Comparison of ENCODE assay signal across 16 cellular contexts in the genomic region with DNA sequence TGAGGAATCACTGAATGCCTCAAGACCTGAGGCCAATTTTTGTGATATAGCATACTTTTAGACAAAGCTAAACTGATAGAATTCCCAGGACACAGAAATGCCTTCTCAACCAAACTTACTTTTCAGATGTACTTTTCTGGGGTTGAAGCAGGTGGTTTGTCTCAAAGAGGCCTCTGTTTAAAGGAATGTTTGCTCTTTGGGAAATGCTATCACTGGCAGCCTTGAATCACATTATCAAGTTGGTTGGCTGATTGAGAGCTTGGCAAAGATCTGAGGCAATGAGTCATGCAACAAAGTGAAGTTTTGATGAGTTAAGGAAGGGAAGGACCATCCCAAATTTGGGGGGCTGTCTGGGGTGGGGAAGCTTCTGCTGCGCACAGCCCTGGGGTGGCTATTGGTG.
DNase-seq lines count a peak whose midpoint lies in the region; ATAC-seq and TF ChIP-seq lines count a peak whose summit lies in the region.
"Had no signal": no experiment of that assay in that cellular context is flagged by ENCODE, and none has a peak within 500 bp of the region (broad histone marks: within the 10 kb centered on the region; RNA-seq: fewer than 3 reads in every experiment).

No MANE protein-coding gene starts in this region.

- BruUV-seq in mammary epithelial cell (replicated peaks; lab: Mats Ljungman, UMichigan) = no TSS peak

- intact Hi-C loops in mammary epithelial cell (cut with micrococcal nuclease) (no loop called here), breast epithelium (cut with DNase I; ENCODE audit: low total_unique reads) (no loop called here)

- no peak for ATAC-seq in HG03521 (IDR thresholded peaks at IDR 0.05; ENCODE audit: unreplicated experiment)

- H2AFZ ChIP-seq in mammary epithelial cell (ENCODE audit: low read depth, low read length) = no peak overlapping the region

- in situ Hi-C loops in mammary epithelial cell (cut with MboI; ENCODE audit: low sequenced_read_pairs in 2 of 2) = no loop called here

- CTCF ChIA-PET in mammary epithelial cell (lab: Charles Lee; ENCODE audit: low non-redundant PET) = no interaction called here

- dilution Hi-C loops in mammary epithelial cell (cut with HindIII; ENCODE audit: low sequenced_read_pairs) = no loop called here

- TF ChIP-seq POLR2A in breast epithelium (IDR thresholded peaks at IDR 0.05) = no peak

- H3K9me3 ChIP-seq in mammary epithelial cell (replicated peaks; ENCODE audit: insufficient read depth, low read length) (no peaks in the 10 kb centered on the region), breast epithelium (no peaks in the 10 kb centered on the region)
- H3K9me3 ChIP-seq: BLaER1, HAP-1 had no signal

- H3K4me2 ChIP-seq in mammary epithelial cell (ENCODE audit: insufficient read depth, low read depth, low read length) = no peak overlapping the region
- H3K4me2 ChIP-seq: BLaER1 had no signal

- H3K9ac ChIP-seq in mammary epithelial cell (ENCODE audit: insufficient read depth, low read length) = no peak overlapping the region
- H3K9ac ChIP-seq: BLaER1 had no signal

- H3K4me3 ChIP-seq in mammary epithelial cell (replicated peaks in 1 of 3; ENCODE audit: insufficient read depth in 1 of 3, low read depth in 2 of 3, low read length in 3 of 3) (no peak overlapping the region), breast epithelium (no peak overlapping the region)
- H3K4me3 ChIP-seq: BLaER1, HAP-1 had no signal

- 100% methylated on average over 1 of the region's 1 CpG for WGBS in mammary epithelial cell (ENCODE audit: low coverage, missing lambda C conversion rate)

- peaks cover 14% of the 10 kb centered on the region for H3K4me1 ChIP-seq in mammary epithelial cell (ENCODE audit: insufficient read depth, low read length)
- H3K4me1 ChIP-seq in breast epithelium = no peaks in the 10 kb centered on the region
- H3K4me1 ChIP-seq: HAP-1 had no signal

- no peaks in the 10 kb centered on the region for H3K79me2 ChIP-seq in mammary epithelial cell (ENCODE audit: insufficient read depth, low read length)

- no peaks in the 10 kb centered on the region for H3K27me3 ChIP-seq in mammary epithelial cell (ENCODE audit: insufficient read depth, low read length)
- no peaks in the 10 kb centered on the region for H3K27me3 ChIP-seq in breast epithelium
- H3K27me3 ChIP-seq: BLaER1 had no signal

- H4K20me1 ChIP-seq in mammary epithelial cell (ENCODE audit: insufficient read depth, low read length) = no peaks in the 10 kb centered on the region
- H4K20me1 ChIP-seq: BLaER1 had no signal

- TF ChIP-seq CTCF in mammary epithelial cell (conservative IDR thresholded peaks at IDR 0.05 in 1 of 2, IDR thresholded peaks at IDR 0.05 in 1 of 2; ENCODE audit: extremely low read depth in 1 of 2, insufficient read depth in 1 of 2, low read depth in 1 of 2, low read length in 2 of 2) = no peak
- TF ChIP-seq CTCF in breast epithelium (IDR thresholded peaks at IDR 0.05) = no peak

- DNase-seq in mammary epithelial cell (peak; percentile 21), breast epithelium (ENCODE audit: low spot score in 2 of 2) (no peak), RPMI7951 (ENCODE audit: low read depth) (peak; percentile 73), kidney tubule cell (ENCODE audit: low spot score) (peak; percentile 57), renal cortical epithelial cell (ENCODE audit: low read depth) (peak; percentile 69), DMS153 (lab: John Stamatoyannopoulos, UW) (no peak), HPDE6-E6E7 (ENCODE audit: extremely low spot score) (no peak)
- DNase-seq: 8988T; AML-193; CD4-positive, CD25-positive, alpha-beta regulatory T cell; DMS79 treated with DMSO at 0.1 percent for 48 hours; GDM1; IMR-90 had no signal

- no peaks in the 10 kb centered on the region for H3K36me3 ChIP-seq in mammary epithelial cell (ENCODE audit: insufficient read depth, low read length)
- H3K36me3 ChIP-seq in breast epithelium = no peaks in the 10 kb centered on the region
- H3K36me3 ChIP-seq: BLaER1, HAP-1 had no signal

- no peak overlapping the region for H3K27ac ChIP-seq in mammary epithelial cell (ENCODE audit: insufficient read depth, low read depth, low read length)
- H3K27ac ChIP-seq in breast epithelium = no peak overlapping the region
- H3K27ac ChIP-seq: BLaER1 had no signal

Comparison
In these comparisons a context has a peak if more than half of its experiments do, and no peak if none do; other contexts are left out.
1. DNase-seq: peak in mammary epithelial cell (single experiment), RPMI7951 (single experiment), kidney tubule cell (single experiment) and renal cortical epithelial cell (single experiment); none in breast epithelium (0 of 2), DMS153 (single experiment) and HPDE6-E6E7 (single experiment).